26 cellular contexts compared by ENCODE assay signal in the genomic region with DNA sequence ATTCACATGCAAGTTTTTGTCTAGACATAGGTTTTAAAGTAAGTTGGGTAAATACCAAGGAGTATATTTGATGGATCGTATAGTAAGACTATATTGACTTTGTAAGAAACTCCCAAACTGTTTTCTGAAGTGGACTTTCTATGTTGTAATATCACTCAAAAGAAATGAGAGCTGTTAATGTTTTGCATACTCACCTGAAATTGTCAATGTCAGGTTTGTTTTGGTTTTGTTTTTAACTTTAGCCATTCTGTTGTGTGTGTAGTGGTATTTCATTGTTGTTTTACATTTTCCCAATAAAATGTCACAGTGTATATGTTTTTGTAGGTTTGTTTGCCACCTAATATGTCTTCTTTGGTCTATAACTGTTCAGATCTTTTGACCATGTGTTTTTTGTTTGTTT.
A peak's percentile ranks its signal among the peaks of the same experiment; 100 is the strongest.
DNase-seq lines count a peak whose midpoint lies in the region; ATAC-seq, FAIRE-seq and TF ChIP-seq lines count a peak whose summit lies in the region.
"Had no signal": no experiment of that assay in that cellular context is flagged by ENCODE, and none has a peak within 500 bp of the region (broad histone marks: within the 10 kb centered on the region; RNA-seq: fewer than 3 reads in every experiment).

No MANE protein-coding gene starts in this region.

- H3K9me3 ChIP-seq in MM.1S (replicated peaks; ENCODE audit: insufficient read depth, low read length) (no peaks in the 10 kb centered on the region), PC-9 (ENCODE audit: insufficient read depth, low read depth) (no peaks in the 10 kb centered on the region)
- H3K9me3 ChIP-seq: BE2C, BLaER1 had no signal

- BruUV-seq in PC-9 (replicated peaks; lab: Mats Ljungman, UMichigan): no TSS peak

- H3K27me3 ChIP-seq in MM.1S (replicated peaks; ENCODE audit: insufficient read depth, low read length) (no peaks in the 10 kb centered on the region), PC-9 (ENCODE audit: insufficient read depth, low read depth) (no peaks in the 10 kb centered on the region)
- H3K27me3 ChIP-seq: BE2C, BLaER1 had no signal

- intact Hi-C loops in PC-9 (cut with micrococcal nuclease; ENCODE audit: unreplicated experiment): no loop called here

- H3K4me1 ChIP-seq in MM.1S (ENCODE audit: low read length) (0 out of 2 replicates have a peak, but pooled peaks cover 3% of the 10 kb centered on the region), PC-9 (replicated peaks; ENCODE audit: insufficient read depth) (no peaks in the 10 kb centered on the region)
- H3K4me1 ChIP-seq: BE2C, BLaER1 had no signal

- H3K9me2 ChIP-seq in MM.1S (replicated peaks; ENCODE audit: insufficient read depth, low read length): no peaks in the 10 kb centered on the region
- H3K9me2 ChIP-seq in PC-9 (ENCODE audit: insufficient read depth): no peaks in the 10 kb centered on the region

- peak; percentile 16 for DNase-seq in MM.1S
- no peak for DNase-seq in PC-9
- DNase-seq in urothelium cell line (ENCODE audit: low spot score): no peak
- no peak for DNase-seq in HK-2 (ENCODE audit: unreplicated experiment)
- DNase-seq: ACHN; BE2C; C1 segment of cervical spinal cord; CD4-positive, alpha-beta memory T cell; CD4-positive, CD25-positive, alpha-beta regulatory T cell; CD8-positive, alpha-beta memory T cell; COR-L47; DMS 273 treated with DMSO at 0.1 percent for 48 hours; DMS153; DMS53; DMS79; DND-41; EL; GDM1 had no signal

- FAIRE-seq in A204.1 (lab: Jason Lieb, UNC) (peak; percentile 6), urothelium cell line (lab: Jason Lieb, UNC) (no peak)
- FAIRE-seq: GM12878, GM12892, GM18507, GM19239 had no signal

- H3K4me2 ChIP-seq in MM.1S (ENCODE audit: low read depth, low read length): peak overlapping the region; percentile 31; the same call in 1 of the 2 replicates
- H3K4me2 ChIP-seq in PC-9: no peak overlapping the region
- H3K4me2 ChIP-seq: BLaER1 had no signal

- H2AFZ ChIP-seq in MM.1S (ENCODE audit: low read length) (peak overlapping the region; percentile 50; the same call in 1 of the 2 replicates), PC-9 (peak overlapping the region; percentile 19; the same call in 1 of the 2 replicates)

- CTCF ChIA-PET in PC-9 (lab: Charles Lee): no interaction called here

- H3F3A ChIP-seq in MM.1S (ENCODE audit: insufficient read depth, low read length): no peaks in the 10 kb centered on the region
- no peaks in the 10 kb centered on the region for H3F3A ChIP-seq in PC-9 (ENCODE audit: insufficient read depth, low read depth)

- H3K36me3 ChIP-seq in MM.1S (replicated peaks; ENCODE audit: insufficient read depth, low read length) (no peaks in the 10 kb centered on the region), PC-9 (ENCODE audit: low read depth) (no peaks in the 10 kb centered on the region)
- H3K36me3 ChIP-seq: BE2C, BLaER1 had no signal

- TF ChIP-seq CTCF in MM.1S (IDR thresholded peaks at IDR 0.05; ENCODE audit: low read length) (no peak), PC-9 (conservative IDR thresholded peaks at IDR 0.05) (no peak)

- H3K79me2 ChIP-seq in MM.1S (ENCODE audit: low read length) (no peaks in the 10 kb centered on the region), PC-9 (ENCODE audit: low read depth) (no peaks in the 10 kb centered on the region)

- H3K4me3 ChIP-seq in MM.1S (ENCODE audit: low read length) (no peak overlapping the region), PC-9 (no peak overlapping the region)
- H3K4me3 ChIP-seq: BLaER1, GM12878 had no signal

- no peaks in the 10 kb centered on the region for H4K20me1 ChIP-seq in MM.1S (ENCODE audit: insufficient read depth, low read length)
- no peaks in the 10 kb centered on the region for H4K20me1 ChIP-seq in PC-9 (ENCODE audit: insufficient read depth)
- H4K20me1 ChIP-seq: BLaER1 had no signal

- H3K9ac ChIP-seq in MM.1S (ENCODE audit: low read length): no peak overlapping the region
- H3K9ac ChIP-seq: BLaER1 had no signal

- POLR2A ChIA-PET in PC-9 (lab: Charles Lee; ENCODE audit: unreplicated experiment): no interaction called here

- H3K27ac ChIP-seq in MM.1S (ENCODE audit: low read length) (no peak overlapping the region), PC-9 (no peak overlapping the region)
- H3K27ac ChIP-seq: 22Rv1, BLaER1 had no signal

- ATAC-seq in GM19395 (IDR thresholded peaks at IDR 0.05; ENCODE audit: unreplicated experiment): no peak
- ATAC-seq: GM12878 had no signal
